In the genomic region with DNA sequence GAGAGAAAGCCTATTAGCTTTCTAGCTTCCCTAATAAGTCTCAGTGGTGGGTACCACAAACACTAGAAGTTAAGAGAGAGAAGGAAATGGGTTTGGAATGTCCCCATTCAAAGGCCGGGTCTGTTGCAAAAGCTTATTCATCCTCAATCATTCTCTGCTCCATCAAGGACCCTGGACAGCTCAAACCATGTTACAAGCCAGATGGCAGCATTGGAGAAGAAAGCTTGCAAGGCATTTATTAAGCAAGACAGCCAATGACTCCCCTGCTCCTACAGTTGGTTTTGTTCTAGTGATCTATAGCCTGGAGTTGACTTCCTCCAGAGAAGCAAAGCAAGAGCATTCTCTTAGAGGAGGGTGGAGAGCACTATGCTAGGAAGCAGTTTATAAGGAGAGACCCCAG, we compare ENCODE assay signal across 14 cellular contexts.
DNase-seq lines count a peak whose midpoint lies in the region; ATAC-seq and TF ChIP-seq lines count a peak whose summit lies in the region.
"Had no signal": no experiment of that assay in that cellular context is flagged by ENCODE, and none has a peak within 500 bp of the region (broad histone marks: within the 10 kb centered on the region; RNA-seq: fewer than 3 reads in every experiment).

No MANE protein-coding gene starts in this region.

- no peak for TF ChIP-seq CTCF in WERI-Rb-1 (IDR thresholded peaks at IDR 0.05; ENCODE audit: low read depth, low read length)
- TF ChIP-seq CTCF in fibroblast of the aortic adventitia (IDR thresholded peaks at IDR 0.05; ENCODE audit: insufficient read depth, low read length), result peak; percentile 3
- TF ChIP-seq CTCF in retinal pigment epithelial cell (conservative IDR thresholded peaks at IDR 0.05; ENCODE audit: low read depth, low read length), result peak; percentile 27
- no peak for TF ChIP-seq CTCF in prostate gland (IDR thresholded peaks at IDR 0.05)

- H3K4me3 ChIP-seq in WERI-Rb-1 (ENCODE audit: low read depth, low read length) (no peak overlapping the region), fibroblast of the aortic adventitia (ENCODE audit: low read depth, low read length) (no peak overlapping the region), retinal pigment epithelial cell (ENCODE audit: low read length) (no peak overlapping the region), prostate gland (no peak overlapping the region)
- H3K4me3 ChIP-seq: ascending aorta, tibial nerve had no signal

- DNase-seq in SIG-M5 treated with dmso at 0.1 percent for 504 hours (lab: John Stamatoyannopoulos, UW; ENCODE audit: unreplicated experiment), result peak; percentile 9
- DNase-seq in SIG-M5 (lab: John Stamatoyannopoulos, UW), result no peak
- no peak for DNase-seq in WERI-Rb-1
- peak; percentile 52 for DNase-seq in fibroblast of the aortic adventitia (ENCODE audit: low read depth)
- peak; percentile 11 for DNase-seq in retinal pigment epithelial cell (ENCODE audit: low read depth)
- no peak for DNase-seq in prostate gland (ENCODE audit: low spot score)
- no peak for DNase-seq in H4 (ENCODE audit: low spot score)
- no peak for DNase-seq in activated naive CD4-positive, alpha-beta T cell treated with anti-CD3 and anti-CD28 coated beads, Interleukin-2, amount 50 U/mL, for 72 hours (ENCODE audit: low spot score in 2 of 2)
- DNase-seq: activated T-cell treated with anti-CD3 and anti-CD28 coated beads, Interleukin-2, amount 50 U/mL, for 1 hour; Karpas-422; naive thymus-derived CD8-positive, alpha-beta T cell; small intestine had no signal

- no peaks in the 10 kb centered on the region for H3K36me3 Mint-ChIP-seq in activated naive CD4-positive, alpha-beta T cell treated with anti-CD3 and anti-CD28 coated beads, Interleukin-2, amount 50 U/mL, for 72 hours
- H3K36me3 Mint-ChIP-seq: naive thymus-derived CD8-positive, alpha-beta T cell had no signal

- H3K27me3 ChIP-seq in WERI-Rb-1 (ENCODE audit: insufficient read depth, low read depth, severe bottlenecking) (no peaks in the 10 kb centered on the region), prostate gland (replicated peaks; ENCODE audit: insufficient read depth) (no peaks in the 10 kb centered on the region)
- H3K27me3 ChIP-seq: ascending aorta, tibial nerve had no signal

- peaks cover 0 to 4% of the 10 kb centered on the region in 2 donors for H3K9me3 Mint-ChIP-seq in activated naive CD4-positive, alpha-beta T cell treated with anti-CD3 and anti-CD28 coated beads, Interleukin-2, amount 50 U/mL, for 72 hours

- H3K4me1 ChIP-seq in prostate gland (replicated peaks), result no peaks in the 10 kb centered on the region
- H3K4me1 ChIP-seq: ascending aorta, tibial nerve had no signal

- H3K9me3 ChIP-seq in WERI-Rb-1 (ENCODE audit: severe bottlenecking) (peaks cover 12% of the 10 kb centered on the region), prostate gland (no peaks in the 10 kb centered on the region)
- H3K9me3 ChIP-seq: ascending aorta had no signal

- H3K27ac ChIP-seq in WERI-Rb-1 (peak overlapping the region; percentile 5; the same call in 1 of the 2 replicates), prostate gland (no peak overlapping the region)
- H3K27ac ChIP-seq: ascending aorta, tibial nerve had no signal

- WGBS in prostate gland, result 0% methylated on average over 1 of the region's 1 CpG

- no peaks in the 10 kb centered on the region for H3K36me3 ChIP-seq in WERI-Rb-1
- no peaks in the 10 kb centered on the region for H3K36me3 ChIP-seq in prostate gland
- H3K36me3 ChIP-seq: ascending aorta, tibial nerve had no signal

- intact Hi-C loops in prostate gland (cut with DNase I), result no loop called here

- ATAC-seq in activated naive CD4-positive, alpha-beta T cell treated with anti-CD3 and anti-CD28 coated beads, Interleukin-2, amount 50 U/mL, for 72 hours, result no peak
- ATAC-seq: naive thymus-derived CD8-positive, alpha-beta T cell had no signal

- TF ChIP-seq POLR2A in prostate gland (IDR thresholded peaks at IDR 0.05), result no peak

- no peak overlapping the region for H3K27ac Mint-ChIP-seq in activated naive CD4-positive, alpha-beta T cell treated with anti-CD3 and anti-CD28 coated beads, Interleukin-2, amount 50 U/mL, for 72 hours
- H3K27ac Mint-ChIP-seq: naive thymus-derived CD8-positive, alpha-beta T cell had no signal

Comparison
In these comparisons a context has a peak if more than half of its experiments do, and no peak if none do; other contexts are left out.
1. DNase-seq: peak in SIG-M5 treated with dmso at 0.1 percent for 504 hours (single experiment), fibroblast of the aortic adventitia (single experiment) and retinal pigment epithelial cell (single experiment); none in SIG-M5 (single experiment), WERI-Rb-1 (single experiment), prostate gland (single experiment), H4 (single experiment) and activated naive CD4-positive, alpha-beta T cell treated with anti-CD3 and anti-CD28 coated beads, Interleukin-2, amount 50 U/mL, for 72 hours (0 of 2).
2. CTCF ChIP-seq: peak in fibroblast of the aortic adventitia (single experiment) and retinal pigment epithelial cell (single experiment); none in WERI-Rb-1 (single experiment) and prostate gland (0 of 4).